In the genomic region with DNA sequence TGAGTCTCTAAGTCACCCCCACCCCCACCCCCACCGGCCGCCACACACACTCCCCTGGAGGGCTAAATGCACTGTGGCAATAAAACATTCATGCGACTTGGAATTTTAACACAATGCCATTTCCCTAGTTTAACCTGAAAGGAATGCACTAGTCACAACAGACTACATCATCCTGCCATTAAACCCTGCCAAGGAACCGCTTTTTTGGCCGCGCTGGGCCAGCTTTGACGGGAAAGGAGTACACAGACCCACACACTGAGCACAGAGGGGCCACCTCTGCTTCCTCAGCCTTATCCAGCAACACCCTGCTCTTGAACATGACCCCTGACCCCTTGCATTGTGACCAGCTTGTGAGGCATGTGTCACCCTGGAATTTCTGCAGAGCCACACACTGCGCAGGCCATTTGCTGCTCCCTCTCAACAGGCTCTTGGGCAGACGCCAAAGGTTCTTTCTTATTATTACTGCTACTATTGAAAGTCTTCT, we compare ENCODE assay signal across 8 cellular contexts.
A peak's percentile ranks its signal among the peaks of the same experiment; 100 is the strongest.
DNase-seq lines count a peak whose midpoint lies in the region; ATAC-seq and TF ChIP-seq lines count a peak whose summit lies in the region.

No MANE protein-coding gene starts in this region.

- H3K9me3 Mint-ChIP-seq in activated naive CD4-positive, alpha-beta T cell treated with anti-CD3 and anti-CD28 coated beads for 36 hours: peaks cover 2% of the 10 kb centered on the region

- H3K27ac Mint-ChIP-seq in activated naive CD4-positive, alpha-beta T cell treated with anti-CD3 and anti-CD28 coated beads for 36 hours: no peak overlapping the region

- DNase-seq in DMS114 treated with DMSO at 0.1 percent for 48 hours (lab: John Stamatoyannopoulos, UW; ENCODE audit: unreplicated experiment): peak; percentile 90
- peak; percentile 53 for DNase-seq in SHP77 (lab: John Stamatoyannopoulos, UW)
- DNase-seq in foreskin fibroblast: peak; percentile 99 to 100
- DNase-seq in omental fat pad (ENCODE audit: low spot score): peak; percentile 52
- DNase-seq in DMS53 treated with DMSO at 0.1 percent for 48 hours (lab: John Stamatoyannopoulos, UW; ENCODE audit: unreplicated experiment): no peak
- DNase-seq in activated naive CD4-positive, alpha-beta T cell treated with anti-CD3 and anti-CD28 coated beads for 36 hours: no peak
- no peak for DNase-seq in NCI-H2171 (lab: John Stamatoyannopoulos, UW)

- no peaks in the 10 kb centered on the region for H3K27me3 Mint-ChIP-seq in activated naive CD4-positive, alpha-beta T cell treated with anti-CD3 and anti-CD28 coated beads for 36 hours (ENCODE audit: low read depth)

- intact Hi-C loops in activated naive CD4-positive, alpha-beta T cell treated with anti-CD3 and anti-CD28 coated beads for 36 hours (cut with micrococcal nuclease): no loop called here

- peak overlapping the region; percentile 38 to 50 for H3K4me3 ChIP-seq in foreskin fibroblast (ENCODE audit: low read depth in 1 of 2, low read length in 2 of 2)

- CTCF ChIA-PET in activated naive CD4-positive, alpha-beta T cell treated with anti-CD3 and anti-CD28 coated beads for 36 hours (lab: Charles Lee): no interaction called here

- H3K4me1 Mint-ChIP-seq in activated naive CD4-positive, alpha-beta T cell treated with anti-CD3 and anti-CD28 coated beads for 36 hours (ENCODE audit: low read depth): no peaks in the 10 kb centered on the region

- H3K4me3 Mint-ChIP-seq in activated naive CD4-positive, alpha-beta T cell treated with anti-CD3 and anti-CD28 coated beads for 36 hours: no peak overlapping the region

- ATAC-seq in omental fat pad (ENCODE audit: low FRiP score): peak; percentile 85
- no peak for ATAC-seq in HG03025 (IDR thresholded peaks at IDR 0.05; ENCODE audit: low FRiP score, unreplicated experiment)

- TF ChIP-seq CTCF in foreskin fibroblast (IDR thresholded peaks at IDR 0.05; ENCODE audit: low read depth, low read length): no peak
- TF ChIP-seq CTCF in omental fat pad (IDR thresholded peaks at IDR 0.05): no peak

- no peaks in the 10 kb centered on the region for H3K36me3 Mint-ChIP-seq in activated naive CD4-positive, alpha-beta T cell treated with anti-CD3 and anti-CD28 coated beads for 36 hours (ENCODE audit: low read depth)

Comparison
In these comparisons a context has a peak if more than half of its experiments do, and no peak if none do; other contexts are left out.
1. DNase-seq: peak in DMS114 treated with DMSO at 0.1 percent for 48 hours (single experiment), SHP77 (2 of 2), foreskin fibroblast (2 of 2) and omental fat pad (single experiment); none in DMS53 treated with DMSO at 0.1 percent for 48 hours (single experiment), activated naive CD4-positive, alpha-beta T cell treated with anti-CD3 and anti-CD28 coated beads for 36 hours (single experiment) and NCI-H2171 (single experiment).